In the genomic region with DNA sequence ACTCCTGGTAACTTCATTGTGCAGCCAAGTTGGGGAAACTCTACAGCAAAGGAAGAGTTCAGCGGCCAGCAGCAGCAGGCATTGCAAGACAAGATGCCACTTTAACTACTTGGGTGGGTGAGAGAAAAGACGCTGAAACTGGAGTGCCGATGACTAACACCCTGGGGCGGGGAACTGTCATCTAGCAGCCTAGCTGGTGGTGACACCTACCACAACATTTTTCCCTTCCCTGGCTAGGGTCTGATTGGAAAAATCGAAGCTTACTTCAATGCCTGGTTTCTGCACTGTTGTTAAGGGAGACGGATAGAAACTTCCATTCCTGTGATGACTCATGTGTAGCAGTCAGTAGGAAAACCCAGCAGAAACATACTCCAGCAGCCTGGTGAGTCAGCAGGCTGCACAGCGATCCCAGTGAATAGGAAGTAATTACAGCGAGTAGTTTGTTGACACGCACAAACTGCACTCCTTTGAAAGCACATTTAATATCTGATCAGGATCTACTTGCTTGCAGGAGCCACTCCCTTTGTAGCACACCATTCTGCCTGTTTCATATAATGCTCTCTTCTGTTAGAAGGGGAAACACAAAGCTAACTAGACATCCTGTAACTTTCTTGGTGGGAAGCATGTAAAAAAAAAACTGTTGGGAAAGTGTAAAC, we compare ENCODE assay signal across 8 cellular contexts.
A peak's percentile ranks its signal among the peaks of the same experiment; 100 is the strongest.
DNase-seq lines count a peak whose midpoint lies in the region; ATAC-seq and TF ChIP-seq lines count a peak whose summit lies in the region.

No MANE protein-coding gene starts in this region.

- H3K27me3 ChIP-seq in effector memory CD4-positive, alpha-beta T cell (replicated peaks; ENCODE audit: control insufficient read depth, insufficient read depth, low read length, poor library complexity, severe bottlenecking): no peaks in the 10 kb centered on the region
- no peaks in the 10 kb centered on the region for H3K27me3 ChIP-seq in lower lobe of right lung (ENCODE audit: low read depth)

- DNase-seq in G401 (ENCODE audit: low spot score) (peak; percentile 76), NCI-H774 (lab: John Stamatoyannopoulos, UW) (peak; percentile 75), lower lobe of right lung (peak; percentile 58)
- DNase-seq in activated CD8-positive, alpha-beta T cell treated with anti-CD3 and anti-CD28 coated beads, Interleukin-2, amount 10 ng/mL, durations not matched to agents 7 days and 5 days: peak; percentile 64
- peak; percentile 6 to 46 (median 29) for DNase-seq in effector memory CD4-positive, alpha-beta T cell
- peak; percentile 81 for DNase-seq in stimulated activated CD4-positive, alpha-beta T cell treated with anti-CD3 and anti-CD28 coated beads, Interleukin-4, amount 100 ng/mL, for 24 hours

- intact Hi-C loops in lower lobe of right lung (cut with DNase I): no loop called here

- no peaks in the 10 kb centered on the region for H3K36me3 Mint-ChIP-seq in activated CD8-positive, alpha-beta T cell treated with anti-CD3 and anti-CD28 coated beads, Interleukin-2, amount 10 ng/mL, durations not matched to agents 7 days and 5 days (ENCODE audit: low read depth)

- in situ Hi-C loops in G401 (cut with HindIII; ENCODE audit: low sequenced_read_pairs): no loop called here

- H3K36me3 ChIP-seq in effector memory CD4-positive, alpha-beta T cell (ENCODE audit: control insufficient read depth, insufficient read depth, low read length): no peaks in the 10 kb centered on the region
- no peaks in the 10 kb centered on the region for H3K36me3 ChIP-seq in lower lobe of right lung

- POLR2A ChIA-PET in activated CD8-positive, alpha-beta T cell treated with anti-CD3 and anti-CD28 coated beads, Interleukin-2, amount 10 ng/mL, durations not matched to agents 7 days and 5 days (lab: Charles Lee): interaction anchor here (1.3 kb wide), 1 partner anchor 113 kb away, joined by 3 read pairs; no protein-coding TSS in a partner anchor

- H3K9me3 Mint-ChIP-seq in activated CD8-positive, alpha-beta T cell treated with anti-CD3 and anti-CD28 coated beads, Interleukin-2, amount 10 ng/mL, durations not matched to agents 7 days and 5 days (ENCODE audit: insufficient read depth): no peaks in the 10 kb centered on the region

- CTCF ChIA-PET in activated CD8-positive, alpha-beta T cell treated with anti-CD3 and anti-CD28 coated beads, Interleukin-2, amount 10 ng/mL, durations not matched to agents 7 days and 5 days (lab: Charles Lee): interaction anchor here (1.0 to 1.4 kb wide), 4 partner anchors 27 to 115 kb away, joined by 3 to 5 read pairs (median 4); no protein-coding TSS in a partner anchor

- H3K4me3 Mint-ChIP-seq in activated CD8-positive, alpha-beta T cell treated with anti-CD3 and anti-CD28 coated beads, Interleukin-2, amount 10 ng/mL, durations not matched to agents 7 days and 5 days: peak overlapping the region; percentile 80

- H3K27ac Mint-ChIP-seq in activated CD8-positive, alpha-beta T cell treated with anti-CD3 and anti-CD28 coated beads, Interleukin-2, amount 10 ng/mL, durations not matched to agents 7 days and 5 days: peak overlapping the region; percentile 6

- peaks cover 19% of the 10 kb centered on the region for H3K27me3 Mint-ChIP-seq in activated CD8-positive, alpha-beta T cell treated with anti-CD3 and anti-CD28 coated beads, Interleukin-2, amount 10 ng/mL, durations not matched to agents 7 days and 5 days (ENCODE audit: low read depth)

- ATAC-seq in HG03442 (IDR thresholded peaks at IDR 0.05; ENCODE audit: unreplicated experiment) (peak; percentile 36), lower lobe of right lung (peak; percentile 89 to 91), GM19328 (IDR thresholded peaks at IDR 0.05; ENCODE audit: unreplicated experiment) (no peak)
- peak; percentile 29 for ATAC-seq in activated CD8-positive, alpha-beta T cell treated with anti-CD3 and anti-CD28 coated beads, Interleukin-2, amount 10 ng/mL, durations not matched to agents 7 days and 5 days

- no peaks in the 10 kb centered on the region for H3K9me3 ChIP-seq in effector memory CD4-positive, alpha-beta T cell (ENCODE audit: control insufficient read depth, low read length)
- no peaks in the 10 kb centered on the region for H3K9me3 ChIP-seq in lower lobe of right lung

- H3K27ac ChIP-seq in effector memory CD4-positive, alpha-beta T cell (ENCODE audit: insufficient read depth, low read length, poor library complexity, severe bottlenecking): no peak overlapping the region
- peak overlapping the region; percentile 61 for H3K27ac ChIP-seq in lower lobe of right lung

- TF ChIP-seq CTCF in lower lobe of right lung (IDR thresholded peaks at IDR 0.05): no peak

- peaks cover 13% of the 10 kb centered on the region for H3K4me1 ChIP-seq in effector memory CD4-positive, alpha-beta T cell (ENCODE audit: control insufficient read depth, insufficient read depth, low read length, poor library complexity, severe bottlenecking)
- H3K4me1 ChIP-seq in lower lobe of right lung: peaks cover 28% of the 10 kb centered on the region

- H3K4me3 ChIP-seq in effector memory CD4-positive, alpha-beta T cell (ENCODE audit: insufficient read depth, low read depth, low read length, poor library complexity, severe bottlenecking): peak overlapping the region; percentile 90
- peak overlapping the region; percentile 90 for H3K4me3 ChIP-seq in lower lobe of right lung

- peaks cover 18% of the 10 kb centered on the region for H3K4me1 Mint-ChIP-seq in activated CD8-positive, alpha-beta T cell treated with anti-CD3 and anti-CD28 coated beads, Interleukin-2, amount 10 ng/mL, durations not matched to agents 7 days and 5 days (ENCODE audit: low read depth)

Comparison
In these comparisons a context has a peak if more than half of its experiments do, and no peak if none do; other contexts are left out.
1. DNase-seq: peak in every context shown above with its lines; median percentile 81 in stimulated activated CD4-positive, alpha-beta T cell treated with anti-CD3 and anti-CD28 coated beads, Interleukin-4, amount 100 ng/mL, for 24 hours; 76 in G401; 75 in NCI-H774; 64 in activated CD8-positive, alpha-beta T cell treated with anti-CD3 and anti-CD28 coated beads, Interleukin-2, amount 10 ng/mL, durations not matched to agents 7 days and 5 days; 58 in lower lobe of right lung; 29 in effector memory CD4-positive, alpha-beta T cell.